Comparison of ENCODE assay signal across 8 cellular contexts in the genomic region with DNA sequence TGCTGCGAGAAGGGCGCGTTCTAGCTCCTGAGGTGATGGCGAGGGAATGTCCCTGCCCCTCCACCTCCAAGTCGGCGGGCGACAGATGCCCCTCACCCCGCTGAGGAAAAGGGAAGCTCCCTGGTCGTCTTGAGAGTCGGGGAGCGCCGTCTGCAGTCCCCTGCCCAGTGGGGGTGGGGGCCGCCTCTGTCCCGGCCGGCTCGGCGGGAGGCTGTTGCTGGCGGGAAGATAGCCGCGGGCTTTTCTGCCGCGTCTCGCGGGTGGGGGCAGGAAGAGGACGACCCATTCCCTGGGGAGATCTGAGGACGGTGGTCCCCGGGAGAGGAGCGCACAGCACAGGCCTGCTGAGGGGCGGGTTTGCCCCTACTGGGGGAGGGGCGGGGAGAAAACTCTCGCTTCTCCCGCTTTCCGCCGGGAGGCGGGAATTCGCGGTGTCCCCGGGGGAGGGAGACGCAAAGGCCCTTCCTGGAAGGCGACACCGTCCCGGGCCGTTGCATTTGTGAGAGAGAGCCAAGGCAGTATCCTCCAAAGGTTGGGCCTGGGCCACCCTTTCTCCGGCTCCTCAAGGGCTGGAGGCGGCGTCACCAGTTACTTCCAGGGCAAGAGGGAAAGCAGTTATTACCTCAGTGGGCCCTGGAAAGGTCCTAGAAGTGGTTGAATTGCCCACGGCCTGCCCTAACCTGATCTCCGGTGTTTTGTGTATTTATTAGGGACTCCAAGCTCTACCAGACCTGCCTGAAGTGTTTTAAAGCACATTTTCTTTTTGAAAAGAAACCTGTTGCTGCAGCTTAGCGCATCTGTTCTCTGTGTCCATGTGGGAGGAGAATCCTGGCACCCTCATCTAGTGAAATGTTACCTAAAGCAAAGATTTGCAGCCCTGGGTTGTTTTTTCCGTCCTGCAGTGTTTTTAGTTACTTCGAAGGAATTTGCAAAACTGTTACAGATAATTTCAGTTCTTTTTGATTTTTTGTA. TPM values are rescaled to one million over a fixed set of nuclear protein-coding genes. Genes with fewer than 3 reads are reported as not detected.
DNase-seq lines count a peak whose midpoint lies in the region; ATAC-seq and TF ChIP-seq lines count a peak whose summit lies in the region.

No MANE protein-coding gene starts in this region.

- H3K27ac ChIP-seq in caudate nucleus (ENCODE audit: low read depth, low read length), result peak overlapping the region; percentile 90
- peak overlapping the region; percentile 95 to 99 (median 96) for H3K27ac ChIP-seq in gastrocnemius medialis

- TF ChIP-seq CTCF in gastrocnemius medialis (IDR thresholded peaks at IDR 0.05 in 4 of 5, conservative IDR thresholded peaks at IDR 0.05 in 1 of 5), result no peak

- intact Hi-C loops in gastrocnemius medialis (cut with DNase I; ENCODE audit: low total_unique reads), result loop anchor here (1.0 to 5.0 kb wide), 4 partner anchors 116 to 654 kb away; partner anchors contain the start of genes RBBP4, SYNC and ZSCAN20

- H3K4me1 ChIP-seq in gastrocnemius medialis, result peaks cover 44 to 45% of the 10 kb centered on the region in 2 donors

- DNase-seq in NCI-H187 (lab: John Stamatoyannopoulos, UW) (peak; percentile 74 to 76), NCI-H187 treated with DMSO at 0.1 percent for 48 hours (lab: John Stamatoyannopoulos, UW) (no peak), NCI-H1694 (lab: John Stamatoyannopoulos, UW) (peak; percentile 37), T1000 (lab: John Stamatoyannopoulos, UW) (peak; percentile 61), caudate nucleus (lab: John Stamatoyannopoulos, UW) (peak in 49 of 61 donors; percentile 18 to 78 (median 56)), iPS-NIHi11 (ENCODE audit: low spot score) (peak; percentile 84), gastrocnemius medialis (peak; percentile 58 to 85)

- H3K27me3 ChIP-seq in gastrocnemius medialis, result no peaks in the 10 kb centered on the region

- ATAC-seq in HG02943 (IDR thresholded peaks at IDR 0.05; ENCODE audit: low read depth, unreplicated experiment) (peak; percentile 10), gastrocnemius medialis (peak; percentile 44 to 55)

- no peak for TF ChIP-seq POLR2A in gastrocnemius medialis (IDR thresholded peaks at IDR 0.05)

- H3K9me3 ChIP-seq in gastrocnemius medialis, result no peaks in the 10 kb centered on the region

- H3K4me3 ChIP-seq in gastrocnemius medialis, result peak overlapping the region; percentile 91 to 98 (median 93)

- in situ Hi-C loops in gastrocnemius medialis (cut with MboI; ENCODE audit: low sequenced_read_pairs in 4 of 4), result no loop called here

- no peaks in the 10 kb centered on the region for H3K36me3 ChIP-seq in gastrocnemius medialis

RNA-seq across cellular contexts. Expression of gene S100PBP, which starts 0.6 kb away (rescaled TPM):
- 10 to 100 TPM in 2 of 4 donors, 1 to 10 TPM in 2; 4.9 to 11.5 (median 9.9) TPM for total RNA-seq in gastrocnemius medialis

RNA-seq across cellular contexts. Expression of gene YARS1, which starts 0.9 kb away (rescaled TPM):
- 10 to 100 TPM; 37.8 to 59.4 (median 55.9) TPM for total RNA-seq in gastrocnemius medialis

RNA-seq across cellular contexts. Expression of gene FNDC5, which starts 52.6 kb away (rescaled TPM):
- 100 to 1,000 TPM in 3 of 4 donors, 10 to 100 TPM in 1; 39.6 to 274 (median 114) TPM for total RNA-seq in gastrocnemius medialis
